8 cellular contexts compared by ENCODE assay signal in genomic region chr14:53151523-53151866, GRCh38. TPM values are rescaled to one million over a fixed set of nuclear protein-coding genes. Genes with fewer than 3 reads are reported as not detected.
DNase-seq lines count a peak whose midpoint lies in the region; ATAC-seq and TF ChIP-seq lines count a peak whose summit lies in the region.

No MANE protein-coding gene starts in this region.

- peak overlapping the region; percentile 74 for H3K9ac ChIP-seq in SK-N-SH

- H3K4me1 ChIP-seq in SK-N-SH (ENCODE audit: control insufficient read depth in 1 of 2, insufficient read depth in 2 of 2, low read depth in 1 of 2, low read length in 1 of 2), result peaks cover 0 to 18% of the 10 kb centered on the region in 2 experiments; a peak in 2 of 4 replicates
- peaks cover 5 to 22% of the 10 kb centered on the region in 2 donors for H3K4me1 ChIP-seq in gastrocnemius medialis

- ATAC-seq in gastrocnemius medialis (peak in 1 of 2 donors; percentile 5), HG02623 (IDR thresholded peaks at IDR 0.05; ENCODE audit: unreplicated experiment) (no peak), HG03159 (IDR thresholded peaks at IDR 0.05; ENCODE audit: unreplicated experiment) (no peak), esophagus mucosa (no peak)

- in situ Hi-C loops in gastrocnemius medialis (cut with MboI; ENCODE audit: low sequenced_read_pairs in 4 of 4), result no loop called here

- H4K20me1 ChIP-seq in SK-N-SH (ENCODE audit: insufficient read depth), result no peaks in the 10 kb centered on the region; the same call in 1 of the 2 replicates

- H3K9me2 ChIP-seq in SK-N-SH, result no peaks in the 10 kb centered on the region

- peak overlapping the region; percentile 97 for H3K4me2 ChIP-seq in SK-N-SH

- H3K9me3 ChIP-seq in SK-N-SH (no peaks in the 10 kb centered on the region), gastrocnemius medialis (no peaks in the 10 kb centered on the region)

- WGBS in SK-N-SH (ENCODE audit: low lambda C conversion rate), result 15% methylated on average over 7 of the region's 7 CpGs

- H3K36me3 ChIP-seq in SK-N-SH (replicated peaks in 1 of 2; ENCODE audit: control insufficient read depth in 1 of 2, insufficient read depth in 2 of 2, low read length in 1 of 2) (no peaks in the 10 kb centered on the region), gastrocnemius medialis (no peaks in the 10 kb centered on the region)

- DNase-seq in SK-N-SH (no peak), globus pallidus (ENCODE audit: low spot score) (peak; percentile 6), gastrocnemius medialis (no peak), RKO (ENCODE audit: low spot score) (no peak)

- POLR2A ChIA-PET in SK-N-SH (lab: Yijun Ruan, JAX), result interaction anchor here (2.8 kb wide), 1 partner anchor 200 kb away, joined by 8 read pairs; the partner anchor contains the start of gene FERMT2

- TF ChIP-seq POLR2A in GM15510 (IDR thresholded peaks at IDR 0.05; ENCODE audit: borderline replicate concordance, extremely low read depth, insufficient read length) (peak; percentile 49), gastrocnemius medialis (IDR thresholded peaks at IDR 0.05) (no peak)

- peak overlapping the region; percentile 84; the same call in 1 of the 2 replicates for H2AFZ ChIP-seq in SK-N-SH (ENCODE audit: low read depth)

- intact Hi-C loops in gastrocnemius medialis (cut with DNase I; ENCODE audit: low total_unique reads), result loop anchor here (5.0 kb wide), 1 partner anchor 199 kb away; the partner anchor contains the start of gene FERMT2

- H3K27ac ChIP-seq in SK-N-SH (ENCODE audit: low read depth in 2 of 2, low read length in 1 of 2) (no peak overlapping the region; a peak in 1 of 4 replicates), gastrocnemius medialis (peak overlapping the region in 2 of 4 donors; percentile 78 to 94)

- TF ChIP-seq RAD21 in SK-N-SH (IDR thresholded peaks at IDR 0.05; ENCODE audit: low read length), result no peak

- peak overlapping the region; percentile 90 to 94 for H3K4me3 ChIP-seq in SK-N-SH (ENCODE audit: low read depth in 2 of 2, low read length in 1 of 2)
- H3K4me3 ChIP-seq in gastrocnemius medialis, result peak overlapping the region; percentile 78 to 97 (median 88)

- peaks cover 7% of the 10 kb centered on the region for H3F3A ChIP-seq in SK-N-SH (replicated peaks; ENCODE audit: insufficient read depth)

- TF ChIP-seq CTCF in SK-N-SH (IDR thresholded peaks at IDR 0.05) (no peak), gastrocnemius medialis (IDR thresholded peaks at IDR 0.05 in 4 of 5, conservative IDR thresholded peaks at IDR 0.05 in 1 of 5) (no peak)

- H3K79me2 ChIP-seq in SK-N-SH (ENCODE audit: insufficient read depth), result peaks cover 53% of the 10 kb centered on the region

- H3K27me3 ChIP-seq in SK-N-SH (ENCODE audit: insufficient read depth) (no peaks in the 10 kb centered on the region), gastrocnemius medialis (no peaks in the 10 kb centered on the region)

- no peak for TF ChIP-seq EP300 in SK-N-SH (IDR thresholded peaks at IDR 0.05; ENCODE audit: borderline replicate concordance in 1 of 2, low read depth in 1 of 2, low read length in 1 of 2)

- CTCF ChIA-PET in SK-N-SH (lab: Yijun Ruan, JAX), result interaction anchor here (0.6 to 1.9 kb wide), 7 partner anchors 10 to 154 kb away, joined by 3 to 5 read pairs (median 5); no protein-coding TSS in a partner anchor

TF ChIP-seq in SK-N-SH, 30 proteins besides CTCF, POLR2A, EP300 and RAD21:
- no peak for TF ChIP-seq EZH2phosphoT487 (IDR thresholded peaks at IDR 0.05; ENCODE audit: borderline replicate concordance, low read depth)
- no peak for TF ChIP-seq RFX5 (IDR thresholded peaks at IDR 0.05; ENCODE audit: low read length)
- TF ChIP-seq POLR2AphosphoS5 (IDR thresholded peaks at IDR 0.05; ENCODE audit: low read depth, low read length), result no peak
- no peak for TF ChIP-seq SIN3A (IDR thresholded peaks at IDR 0.05; ENCODE audit: borderline replicate concordance, low read depth, low read length)
- TF ChIP-seq REST (IDR thresholded peaks at IDR 0.05; ENCODE audit: low read depth, low read length), result no peak
- no peak for TF ChIP-seq TEAD4 (IDR thresholded peaks at IDR 0.05; ENCODE audit: borderline replicate concordance, insufficient read depth)
- no peak for TF ChIP-seq MEF2A (IDR thresholded peaks at IDR 0.05; ENCODE audit: borderline replicate concordance, low read depth)
- TF ChIP-seq GATA2 (CRISPR knock-in tag; IDR thresholded peaks at IDR 0.05), result no peak
- no peak for TF ChIP-seq USF2 (IDR thresholded peaks at IDR 0.05; ENCODE audit: borderline replicate concordance, low read depth, low read length)
- TF ChIP-seq IRF3 (IDR thresholded peaks at IDR 0.05; ENCODE audit: low read depth, low read length), result no peak
- no peak for TF ChIP-seq RXRA (IDR thresholded peaks at IDR 0.05; ENCODE audit: borderline replicate concordance, low read depth)
- no peak for TF ChIP-seq GABPA (IDR thresholded peaks at IDR 0.05; ENCODE audit: low read depth)
- TF ChIP-seq ZBTB33 (IDR thresholded peaks at IDR 0.05; ENCODE audit: borderline replicate concordance, low read depth), result no peak
- TF ChIP-seq NRF1 (IDR thresholded peaks at IDR 0.05; ENCODE audit: low read depth, low read length), result no peak
- no peak for TF ChIP-seq CHD2 (IDR thresholded peaks at IDR 0.05; ENCODE audit: low read length, partially characterized antibody)

RNA-seq across cellular contexts. Expression of gene DDHD1, which starts 1.6 kb away (rescaled TPM):
- polyA plus RNA-seq in SK-N-SH (2012; rRNA removed), result 1.9 and 2.6 TPM in 2 replicates
- 2.5 and 2.6 TPM in 2 replicates for polyA plus RNA-seq in SK-N-SH (2012; cell fraction: cytosol; rRNA removed)
- polyA plus RNA-seq in SK-N-SH (2012; cell fraction: nucleus; rRNA removed), result 2.8 and 6.3 TPM in 2 replicates
- total RNA-seq in gastrocnemius medialis, result 10 to 100 TPM in 1 of 4 donors, 1 to 10 TPM in 3; 4.4 to 10.1 (median 6.8) TPM
- 2.8 TPM for total RNA-seq in esophagus mucosa
